In genomic region chr6:21665436-21666199, GRCh38 we compare ENCODE assay signal across 9 cellular contexts.
DNase-seq lines count a peak whose midpoint lies in the region; ATAC-seq and FAIRE-seq lines count a peak whose summit lies in the region.
"Had no signal": no experiment of that assay in that cellular context is flagged by ENCODE, and none has a peak within 500 bp of the region (broad histone marks: within the 10 kb centered on the region; RNA-seq: fewer than 3 reads in every experiment).

No MANE protein-coding gene starts in this region.

- peak overlapping the region; percentile 54 to 59 for H3K4me3 ChIP-seq in duodenal mucosa (ENCODE audit: low read depth in 1 of 2, low read length in 2 of 2)
- peak overlapping the region; percentile 41 to 75 for H3K4me3 ChIP-seq in muscle layer of duodenum (ENCODE audit: low read depth in 1 of 2, low read length in 2 of 2)

- H3K36me3 ChIP-seq in duodenal mucosa (ENCODE audit: control insufficient read depth in 1 of 2, insufficient read depth in 2 of 2, low read length in 2 of 2) (no peaks in the 10 kb centered on the region), muscle layer of duodenum (ENCODE audit: control insufficient read depth in 1 of 2, insufficient read depth in 2 of 2, low read length in 2 of 2) (no peaks in the 10 kb centered on the region)

- H3K27me3 ChIP-seq in duodenal mucosa (ENCODE audit: control insufficient read depth in 1 of 2, insufficient read depth in 2 of 2, low read length in 2 of 2): peaks cover 40 to 56% of the 10 kb centered on the region in 2 donors
- H3K27me3 ChIP-seq in muscle layer of duodenum (ENCODE audit: low read depth, low read length): peaks cover 27% of the 10 kb centered on the region

- no peak for FAIRE-seq in frontal cortex (lab: Jason Lieb, UNC)

- no peak overlapping the region for H3K9ac ChIP-seq in duodenal mucosa (ENCODE audit: low read depth in 1 of 2, low read length in 2 of 2)

- H3K27ac ChIP-seq in duodenal mucosa (ENCODE audit: low read depth, low read length): no peak overlapping the region
- no peak overlapping the region for H3K27ac ChIP-seq in muscle layer of duodenum (ENCODE audit: low read length)

- H3K9me3 ChIP-seq in duodenal mucosa (ENCODE audit: control insufficient read depth in 1 of 2, low read length in 2 of 2) (no peaks in the 10 kb centered on the region), muscle layer of duodenum (ENCODE audit: control insufficient read depth in 1 of 2, low read length in 2 of 2) (no peaks in the 10 kb centered on the region)

- in situ Hi-C loops in ACHN (cut with HindIII; ENCODE audit: low pct_ligation_motif_present, low pct_unique_long_range_greater_than_20kb, low sequenced_read_pairs): no loop called here

- no peak for ATAC-seq in GM21528 (IDR thresholded peaks at IDR 0.05; ENCODE audit: low FRiP score, unreplicated experiment)
- no peak for ATAC-seq in GM18520 (IDR thresholded peaks at IDR 0.05; ENCODE audit: unreplicated experiment)

- peak; percentile 2 for DNase-seq in ACHN
- peak; percentile 19 for DNase-seq in HuH-7.5 (ENCODE audit: low spot score)
- DNase-seq in HCEC 1CT: no peak
- no peak for DNase-seq in frontal cortex (ENCODE audit: low spot score in 2 of 2)
- DNase-seq: central memory CD4-positive, alpha-beta T cell had no signal

- peaks cover 8 to 10% of the 10 kb centered on the region in 2 donors for H3K4me1 ChIP-seq in duodenal mucosa (ENCODE audit: control insufficient read depth in 1 of 2, insufficient read depth in 2 of 2, low read length in 2 of 2)
- H3K4me1 ChIP-seq in muscle layer of duodenum (ENCODE audit: control insufficient read depth in 1 of 2, insufficient read depth in 2 of 2, low read length in 2 of 2): peaks cover 0 to 32% of the 10 kb centered on the region in 2 donors

Comparison
In these comparisons a context has a peak if more than half of its experiments do, and no peak if none do; other contexts are left out.
1. DNase-seq: peak in ACHN (single experiment) and HuH-7.5 (single experiment); none in HCEC 1CT (single experiment) and frontal cortex (0 of 2).